ENCODE assay signal across 12 cellular contexts in genomic region chr20:45340236-45340847, GRCh38. TPM values are rescaled to one million over a fixed set of nuclear protein-coding genes. Genes with fewer than 3 reads are reported as not detected.
DNase-seq lines count a peak whose midpoint lies in the region; ATAC-seq, FAIRE-seq and TF ChIP-seq lines count a peak whose summit lies in the region.
"Had no signal": no experiment of that assay in that cellular context is flagged by ENCODE, and none has a peak within 500 bp of the region (broad histone marks: within the 10 kb centered on the region; RNA-seq: fewer than 3 reads in every experiment).

No MANE protein-coding gene starts in this region.

- intact Hi-C loops in PC-9 (cut with micrococcal nuclease; ENCODE audit: unreplicated experiment) = no loop called here

- H3K4me2 ChIP-seq in A549 (peak overlapping the region; percentile 98; the same call in 2 of the 3 replicates), PC-9 (peak overlapping the region; percentile 93), fibroblast of lung (ENCODE audit: extremely low read depth, insufficient read depth, low read length) (no peak overlapping the region), neural progenitor cell (peak overlapping the region; percentile 64)

- H2AFZ ChIP-seq in PC-9 (no peak overlapping the region), fibroblast of lung (ENCODE audit: low read length) (no peak overlapping the region), neural progenitor cell (replicated peaks) (no peak overlapping the region)

- H3K9me3 ChIP-seq in A549 (no peaks in the 10 kb centered on the region), PC-9 (ENCODE audit: insufficient read depth, low read depth) (no peaks in the 10 kb centered on the region), fibroblast of lung (ENCODE audit: control insufficient read depth, insufficient read depth, low read depth, low read length) (no peaks in the 10 kb centered on the region), neural progenitor cell (ENCODE audit: low read depth) (no peaks in the 10 kb centered on the region)

- CTCF ChIA-PET in A549 (lab: Yijun Ruan, JAX) = interaction anchor here (0.6 to 9.3 kb wide), 7 partner anchors 17 to 244 kb away, joined by 3 to 72 read pairs (median 7); partner anchors contain the start of gene SYS1
- CTCF ChIA-PET in PC-9 (lab: Charles Lee) = no interaction called here

- TF ChIP-seq EP300 in A549 (IDR thresholded peaks at IDR 0.05) = no peak

- WGBS in A549 (ENCODE audit: missing lambda C conversion rate) = 83% methylated on average over 5 of the region's 5 CpGs

- TF ChIP-seq RAD21 in A549 (conservative IDR thresholded peaks at IDR 0.05 in 1 of 2, IDR thresholded peaks at IDR 0.05 in 1 of 2) = no peak

- H3K36me3 Mint-ChIP-seq in neural progenitor cell = no peaks in the 10 kb centered on the region

- no peak for DNase-seq in A549 (ENCODE audit: low read depth in 1 of 2, low spot score in 1 of 2)
- DNase-seq in PC-9 = peak; percentile 58 to 75
- no peak for DNase-seq in fibroblast of lung (ENCODE audit: low read depth in 2 of 2)
- no peak for DNase-seq in neural progenitor cell (ENCODE audit: low spot score)
- no peak for DNase-seq in NCI-H1105 treated with DMSO at 0.1 percent for 48 hours (lab: John Stamatoyannopoulos, UW)
- DNase-seq in HuH-7.5 (ENCODE audit: low spot score) = no peak
- DNase-seq in islet precursor cell = no peak
- DNase-seq: stimulated activated CD4-positive, alpha-beta T cell treated with anti-CD3 and anti-CD28 coated beads, Interleukin-4, amount 100 ng/mL, for 1 hour had no signal

- H3K4me3 ChIP-seq in A549 (no peak overlapping the region), PC-9 (no peak overlapping the region), fibroblast of lung (replicated peaks in 1 of 4; ENCODE audit: control extremely low read depth in 1 of 4, insufficient read depth in 1 of 4, low read depth in 3 of 4, low read length in 4 of 4) (no peak overlapping the region), neural progenitor cell (no peak overlapping the region)

- BruUV-seq in PC-9 (replicated peaks; lab: Mats Ljungman, UMichigan) = no TSS peak

- H3F3A ChIP-seq in PC-9 (ENCODE audit: insufficient read depth, low read depth) = peaks cover 82% of the 10 kb centered on the region
- peaks cover 34% of the 10 kb centered on the region for H3F3A ChIP-seq in neural progenitor cell (ENCODE audit: low read depth)

- peaks cover 83% of the 10 kb centered on the region for H3K4me1 Mint-ChIP-seq in neural progenitor cell

- H3K9me3 Mint-ChIP-seq in neural progenitor cell = no peaks in the 10 kb centered on the region

- peaks cover 94% of the 10 kb centered on the region for H3K79me2 ChIP-seq in PC-9 (ENCODE audit: low read depth)
- H3K79me2 ChIP-seq in fibroblast of lung (ENCODE audit: control insufficient read depth, insufficient read depth, low read length) = peaks cover 85% of the 10 kb centered on the region
- peaks cover 20% of the 10 kb centered on the region for H3K79me2 ChIP-seq in neural progenitor cell (ENCODE audit: low read depth)

- H3K27ac Mint-ChIP-seq in neural progenitor cell = peak overlapping the region; percentile 94

- TF ChIP-seq POLR2A in A549 (IDR thresholded peaks at IDR 0.05; ENCODE audit: low read length) = no peak

- H4K20me1 ChIP-seq in PC-9 (ENCODE audit: insufficient read depth) (peaks cover 11% of the 10 kb centered on the region), fibroblast of lung (ENCODE audit: control insufficient read depth, extremely low read depth, insufficient read depth, low read length) (no peaks in the 10 kb centered on the region), neural progenitor cell (ENCODE audit: low read depth) (peaks cover 8% of the 10 kb centered on the region)

- H3K9me2 ChIP-seq in PC-9 (ENCODE audit: insufficient read depth) = no peaks in the 10 kb centered on the region

- peak overlapping the region in 1 of 2 experiments; percentile 96; a peak in 3 of 6 replicates for H3K27ac ChIP-seq in A549
- no peak overlapping the region for H3K27ac ChIP-seq in PC-9
- H3K27ac ChIP-seq in fibroblast of lung (ENCODE audit: insufficient read depth, low read length) = peak overlapping the region; percentile 46
- H3K27ac ChIP-seq in neural progenitor cell = no peak overlapping the region

- TF ChIP-seq CTCF in A549 (IDR thresholded peaks at IDR 0.05) (no peak), PC-9 (conservative IDR thresholded peaks at IDR 0.05) (no peak), fibroblast of lung (conservative IDR thresholded peaks at IDR 0.05 in 1 of 2, IDR thresholded peaks at IDR 0.05 in 1 of 2; ENCODE audit: low read depth in 1 of 2, low read length in 2 of 2) (no peak), neural progenitor cell (IDR thresholded peaks at IDR 0.05) (no peak)

- H3K27me3 ChIP-seq in PC-9 (ENCODE audit: insufficient read depth, low read depth) (no peaks in the 10 kb centered on the region), fibroblast of lung (ENCODE audit: control insufficient read depth, insufficient read depth, low read length) (no peaks in the 10 kb centered on the region), neural progenitor cell (no peaks in the 10 kb centered on the region)

- H3K4me3 Mint-ChIP-seq in neural progenitor cell = peak overlapping the region; percentile 57

- H3K27me3 Mint-ChIP-seq in neural progenitor cell (ENCODE audit: insufficient read depth, low read depth) = peaks cover 4% of the 10 kb centered on the region

- H3K36me3 ChIP-seq in PC-9 (ENCODE audit: low read depth) = peaks cover 38% of the 10 kb centered on the region
- peaks cover 18% of the 10 kb centered on the region for H3K36me3 ChIP-seq in fibroblast of lung (ENCODE audit: control insufficient read depth, insufficient read depth, low read length)
- no peaks in the 10 kb centered on the region for H3K36me3 ChIP-seq in neural progenitor cell

- peaks cover 100% of the 10 kb centered on the region for H3K4me1 ChIP-seq in A549
- peaks cover 96% of the 10 kb centered on the region for H3K4me1 ChIP-seq in PC-9 (replicated peaks; ENCODE audit: insufficient read depth)
- H3K4me1 ChIP-seq in fibroblast of lung (ENCODE audit: control insufficient read depth, extremely low read depth, insufficient read depth, low read length) = peaks cover 77% of the 10 kb centered on the region
- peaks cover 69% of the 10 kb centered on the region for H3K4me1 ChIP-seq in neural progenitor cell

- FAIRE-seq in A549 (lab: Jason Lieb, UNC) = no peak
- FAIRE-seq: GM19239 had no signal

- no peak overlapping the region for H3K9ac ChIP-seq in fibroblast of lung (ENCODE audit: insufficient read depth, low read length)
- H3K9ac ChIP-seq in neural progenitor cell = no peak overlapping the region

- POLR2A ChIA-PET in A549 (lab: Yijun Ruan, JAX) (no interaction called here), PC-9 (lab: Charles Lee; ENCODE audit: unreplicated experiment) (no interaction called here)

- ATAC-seq in A549 = no peak
- ATAC-seq in GM18873 (IDR thresholded peaks at IDR 0.05; ENCODE audit: low FRiP score, unreplicated experiment) = no peak
- ATAC-seq: SK-N-SH treated with all-trans-retinoic acid at 6 μM for 48 hours had no signal

RNA-seq across cellular contexts. Expression of gene SDC4, which starts 7.9 kb away (rescaled TPM):
- 27.4 and 29.0 TPM in 2 replicates for polyA plus RNA-seq in A549 (2011; rRNA removed)
- 13.1 and 17.7 TPM in 2 replicates for polyA plus RNA-seq in A549 (2012; cell fraction: cytosol; rRNA removed)
- polyA plus RNA-seq in A549 (2012; cell fraction: nucleus; rRNA removed) = 12.6 and 21.5 TPM in 2 replicates
- 35.6 to 40.2 TPM (median 39.2 TPM) in 3 replicates for polyA plus RNA-seq in A549 (2017; fragmentation: RNase III; extraction: RNeasy Plus Mini Kit Qiagen cat#74134 plus additional on column Dnase treatment)
- 43.3 and 43.7 TPM in 2 replicates for polyA minus RNA-seq in A549 (2011; rRNA and poly(A)+ RNA removed)
- 114 and 117 TPM in 2 replicates for total RNA-seq in PC-9 (2021)
- total RNA-seq in fibroblast of lung = 142 and 175 TPM in 2 replicates
- polyA plus RNA-seq in fibroblast of lung = 226 and 312 TPM in 2 replicates
- 220 and 326 TPM in 2 replicates for polyA plus RNA-seq in fibroblast of lung (2012)
- 291 and 339 TPM in 2 replicates for polyA minus RNA-seq in fibroblast of lung (ENCODE audit: low replicate concordance)
- 19.3 and 27.6 TPM in 2 replicates for total RNA-seq in neural progenitor cell (ENCODE audit: low replicate concordance)

RNA-seq across cellular contexts. Expression of gene SYS1, which starts 22.6 kb away (rescaled TPM):
- polyA plus RNA-seq in A549 (2011; rRNA removed) = 27.6 and 30.5 TPM in 2 replicates
- 46.0 and 62.2 TPM in 2 replicates for polyA plus RNA-seq in A549 (2012; cell fraction: cytosol; rRNA removed)
- polyA plus RNA-seq in A549 (2012; cell fraction: nucleus; rRNA removed) = 54.1 and 71.4 TPM in 2 replicates
- 20.2 to 20.5 TPM (median 20.2 TPM) in 3 replicates for polyA plus RNA-seq in A549 (2017; fragmentation: RNase III; extraction: RNeasy Plus Mini Kit Qiagen cat#74134 plus additional on column Dnase treatment)
- 47.1 and 63.5 TPM in 2 replicates for polyA minus RNA-seq in A549 (2011; rRNA and poly(A)+ RNA removed)
- 35.1 and 38.8 TPM in 2 replicates for total RNA-seq in PC-9 (2021)
- total RNA-seq in fibroblast of lung = 20.0 and 20.5 TPM in 2 replicates
- 21.9 and 23.4 TPM in 2 replicates for polyA plus RNA-seq in fibroblast of lung
- 17.7 and 18.4 TPM in 2 replicates for polyA plus RNA-seq in fibroblast of lung (2012)
- polyA minus RNA-seq in fibroblast of lung (ENCODE audit: low replicate concordance) = 77.0 and 135 TPM in 2 replicates
- 10.5 and 21.5 TPM in 2 replicates for total RNA-seq in neural progenitor cell (ENCODE audit: low replicate concordance)

RNA-seq across cellular contexts. Expression of gene MATN4, which starts 32.2 kb away (rescaled TPM):
- 0.04 TPM in 1 of 2 replicates, not detected in the other for polyA plus RNA-seq in A549 (2011; rRNA removed)
- 0.14 and 0.17 TPM in 2 replicates for polyA plus RNA-seq in A549 (2012; cell fraction: cytosol; rRNA removed)
- polyA plus RNA-seq in A549 (2012; cell fraction: nucleus; rRNA removed) = 0.37 and 0.49 TPM in 2 replicates
- 0.05 to 0.08 TPM (median 0.05 TPM) in 3 replicates for polyA plus RNA-seq in A549 (2017; fragmentation: RNase III; extraction: RNeasy Plus Mini Kit Qiagen cat#74134 plus additional on column Dnase treatment)
- not detected in 2 replicates for polyA minus RNA-seq in A549 (2011; rRNA and poly(A)+ RNA removed)
- 0.33 and 0.60 TPM in 2 replicates for total RNA-seq in PC-9 (2021)
- total RNA-seq in fibroblast of lung = under 0.01 TPM in 2 replicates
- polyA plus RNA-seq in fibroblast of lung = 0.02 and 0.06 TPM in 2 replicates
- polyA plus RNA-seq in fibroblast of lung (2012) = not detected in 2 replicates
- polyA minus RNA-seq in fibroblast of lung (ENCODE audit: low replicate concordance) = not detected in 2 replicates
- total RNA-seq in neural progenitor cell (ENCODE audit: low replicate concordance) = 0.06 TPM in 1 of 2 replicates, not detected in the other

RNA-seq across cellular contexts. Expression of gene RBPJL, which starts 33.7 kb away (rescaled TPM):
- polyA plus RNA-seq in A549 (2011; rRNA removed) (not detected in 2 replicates), A549 (2017; fragmentation: RNase III; extraction: RNeasy Plus Mini Kit Qiagen cat#74134 plus additional on column Dnase treatment) (not detected in 3 replicates), fibroblast of lung (not detected in 2 replicates)
- polyA plus RNA-seq in A549 (2012; cell fraction: cytosol; rRNA removed) = 0.01 TPM in 1 of 2 replicates, not detected in the other
- not detected in 2 replicates for polyA plus RNA-seq in A549 (2012; cell fraction: nucleus; rRNA removed)
- not detected in 2 replicates for polyA minus RNA-seq in A549 (2011; rRNA and poly(A)+ RNA removed)
- total RNA-seq in PC-9 (2021) (not detected in 2 replicates), fibroblast of lung (not detected in 2 replicates), neural progenitor cell (ENCODE audit: low replicate concordance) (not detected in 2 replicates)
- polyA plus RNA-seq in fibroblast of lung (2012) = not detected in 2 replicates
- not detected in 2 replicates for polyA minus RNA-seq in fibroblast of lung (ENCODE audit: low replicate concordance)
- total RNA-seq: activated CD8-positive, alpha-beta memory T cell treated with anti-CD3 and anti-CD28 coated beads for 36 hours had no signal

RNA-seq across cellular contexts. Expression of gene TP53TG5, which starts 37.8 kb away (rescaled TPM):
- polyA plus RNA-seq in A549 (2011; rRNA removed) (not detected in 2 replicates), A549 (2017; fragmentation: RNase III; extraction: RNeasy Plus Mini Kit Qiagen cat#74134 plus additional on column Dnase treatment) (not detected in 3 replicates), fibroblast of lung (0.14 TPM in 1 of 2 replicates, not detected in the other)
- not detected in 2 replicates for polyA plus RNA-seq in A549 (2012; cell fraction: cytosol; rRNA removed)
- polyA plus RNA-seq in A549 (2012; cell fraction: nucleus; rRNA removed) = not detected in 2 replicates
- polyA minus RNA-seq in A549 (2011; rRNA and poly(A)+ RNA removed) = not detected in 2 replicates
- total RNA-seq in PC-9 (2021) (0.23 TPM in 1 of 2 replicates, not detected in the other), fibroblast of lung (under 0.01 TPM in 1 of 2 replicates, not detected in the other), neural progenitor cell (ENCODE audit: low replicate concordance) (0.06 TPM in 1 of 2 replicates, not detected in the other)
- polyA plus RNA-seq in fibroblast of lung (2012) = 0.25 and 0.83 TPM in 2 replicates
- polyA minus RNA-seq in fibroblast of lung (ENCODE audit: low replicate concordance) = 0.16 TPM in 1 of 2 replicates, not detected in the other

Comparison
In these comparisons a context has a peak if more than half of its experiments do, and no peak if none do; other contexts are left out.
1. DNase-seq: peak in PC-9 (2 of 2); none in A549 (0 of 2), fibroblast of lung (0 of 2), neural progenitor cell (single experiment), NCI-H1105 treated with DMSO at 0.1 percent for 48 hours (single experiment), HuH-7.5 (single experiment) and islet precursor cell (single experiment).